ENCODE assay signal across 11 cellular contexts in the genomic region with DNA sequence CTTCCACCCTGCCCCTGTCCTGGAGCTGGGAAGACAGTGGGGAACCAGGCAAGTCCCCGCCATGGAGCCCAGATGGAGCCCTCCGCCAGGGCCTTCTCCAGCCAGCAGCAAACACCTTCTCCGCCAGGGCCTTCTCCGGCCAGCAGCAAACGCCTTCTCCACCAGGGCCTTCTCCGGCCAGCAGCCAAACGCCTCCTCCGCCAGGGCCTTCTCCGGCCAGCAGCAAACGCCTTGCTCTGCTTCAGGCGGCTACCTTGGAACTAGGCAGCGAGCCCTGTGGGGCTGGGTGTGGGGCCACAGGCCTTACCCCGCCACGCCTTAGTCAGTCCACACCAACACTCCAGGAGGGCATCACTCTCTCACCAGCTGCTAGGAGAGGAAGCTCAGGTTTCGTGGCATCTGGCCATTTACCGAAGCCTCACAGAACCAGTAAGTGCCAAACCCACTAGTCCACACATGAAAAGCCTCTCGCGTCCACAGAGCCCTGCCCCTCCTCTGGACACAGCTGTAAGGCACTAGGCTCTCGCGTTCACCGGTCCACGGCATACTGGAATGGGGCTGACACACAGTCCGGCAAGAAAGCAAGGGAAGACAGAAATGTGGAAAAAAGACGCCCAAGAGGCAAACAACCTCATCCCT. TPM values are rescaled to one million over a fixed set of nuclear protein-coding genes. Genes with fewer than 3 reads are reported as not detected.
DNase-seq lines count a peak whose midpoint lies in the region; ATAC-seq, FAIRE-seq and TF ChIP-seq lines count a peak whose summit lies in the region.
"Had no signal": no experiment of that assay in that cellular context is flagged by ENCODE, and none has a peak within 500 bp of the region (broad histone marks: within the 10 kb centered on the region; RNA-seq: fewer than 3 reads in every experiment).

No MANE protein-coding gene starts in this region.

- ATAC-seq in HG02571 (IDR thresholded peaks at IDR 0.05; ENCODE audit: unreplicated experiment), result no peak

- H3K4me1 ChIP-seq in keratinocyte (ENCODE audit: control insufficient read depth, extremely low read depth, insufficient read depth, low read length) (peaks cover 30% of the 10 kb centered on the region), tibial artery (peaks cover 0 to 91% (median 44%) of the 10 kb centered on the region in 4 donors), Karpas-422 (ENCODE audit: low read length) (no peaks in the 10 kb centered on the region)

- intact Hi-C loops in tibial artery (cut with DNase I; ENCODE audit: low total_unique reads), result no loop called here

- H3K27ac ChIP-seq in keratinocyte (ENCODE audit: control insufficient read depth, insufficient read depth, low read length), result peak overlapping the region; percentile 57
- peak overlapping the region; percentile 39 to 48 for H3K27ac ChIP-seq in tibial artery
- no peak overlapping the region for H3K27ac ChIP-seq in Karpas-422 (ENCODE audit: low read length)
- H3K27ac ChIP-seq: WERI-Rb-1 had no signal

- H3K9me1 ChIP-seq in keratinocyte (ENCODE audit: control insufficient read depth, extremely low read depth, insufficient read depth, low read length), result peaks cover 9% of the 10 kb centered on the region

- H3K27me3 ChIP-seq in keratinocyte (ENCODE audit: control insufficient read depth, extremely low read depth, insufficient read depth, low read length) (no peaks in the 10 kb centered on the region), tibial artery (no peaks in the 10 kb centered on the region), Karpas-422 (ENCODE audit: low read length) (no peaks in the 10 kb centered on the region)

- H3K4me3 ChIP-seq in keratinocyte (ENCODE audit: control insufficient read depth in 2 of 3, extremely low read depth in 1 of 3, insufficient read depth in 2 of 3, low read depth in 1 of 3, low read length in 3 of 3), result peak overlapping the region in 1 of 3 experiments; percentile 26
- no peak overlapping the region for H3K4me3 ChIP-seq in tibial artery
- no peak overlapping the region for H3K4me3 ChIP-seq in Karpas-422 (ENCODE audit: low read length)
- H3K4me3 ChIP-seq: smooth muscle cell had no signal

- FAIRE-seq in keratinocyte (lab: Jason Lieb, UNC), result peak; percentile 59
- FAIRE-seq: endometrium had no signal

- peak overlapping the region; percentile 64 for H3K4me2 ChIP-seq in keratinocyte (ENCODE audit: control insufficient read depth, extremely low read depth, insufficient read depth, low read depth, low read length)
- no peak overlapping the region for H3K4me2 ChIP-seq in Karpas-422 (ENCODE audit: low read depth, low read length, poor library complexity, severe bottlenecking)
- H3K4me2 ChIP-seq: smooth muscle cell had no signal

- dilution Hi-C loops in keratinocyte (cut with MboI; ENCODE audit: extremely low pct_ligation_motif_present, low sequenced_read_pairs), result no loop called here

- H3K9me3 ChIP-seq in keratinocyte (ENCODE audit: control insufficient read depth, low read depth, low read length) (no peaks in the 10 kb centered on the region), tibial artery (no peaks in the 10 kb centered on the region), Karpas-422 (ENCODE audit: low read length) (no peaks in the 10 kb centered on the region)

- peaks cover 52% of the 10 kb centered on the region for H4K20me1 ChIP-seq in keratinocyte (ENCODE audit: control insufficient read depth, extremely low read depth, insufficient read depth, low read length)
- peaks cover 41% of the 10 kb centered on the region for H4K20me1 ChIP-seq in Karpas-422 (ENCODE audit: insufficient read depth, low read depth, low read length)

- H3K9me2 ChIP-seq in Karpas-422 (replicated peaks; ENCODE audit: insufficient read depth, low read length), result no peaks in the 10 kb centered on the region

- H3K9ac ChIP-seq in keratinocyte (ENCODE audit: control insufficient read depth, extremely low read depth, insufficient read depth, low read length) (peak overlapping the region; percentile 62), Karpas-422 (ENCODE audit: low read length) (no peak overlapping the region)

- TF ChIP-seq CTCF in keratinocyte (optimal IDR thresholded peaks at IDR 0.05 in 1 of 3, IDR thresholded peaks at IDR 0.05 in 1 of 3, conservative IDR thresholded peaks at IDR 0.05 in 1 of 3; ENCODE audit: extremely low read depth in 1 of 3, insufficient read depth in 2 of 3, low read length in 3 of 3), result no peak
- TF ChIP-seq CTCF in tibial artery (IDR thresholded peaks at IDR 0.05), result no peak

- H2AFZ ChIP-seq in keratinocyte (ENCODE audit: control insufficient read depth, low read length) (no peak overlapping the region), Karpas-422 (ENCODE audit: low read length) (no peak overlapping the region)

- H3K36me3 ChIP-seq in keratinocyte (ENCODE audit: control insufficient read depth in 2 of 2, extremely low read depth in 1 of 2, insufficient read depth in 2 of 2, low read length in 2 of 2), result peaks cover 0 to 2% of the 10 kb centered on the region in 2 experiments
- no peaks in the 10 kb centered on the region for H3K36me3 ChIP-seq in tibial artery
- H3K36me3 ChIP-seq in Karpas-422 (ENCODE audit: insufficient read depth, low read length), result no peaks in the 10 kb centered on the region

- peaks cover 70% of the 10 kb centered on the region for H3K79me2 ChIP-seq in keratinocyte (ENCODE audit: control insufficient read depth, insufficient read depth, low read length)
- peaks cover 96% of the 10 kb centered on the region for H3K79me2 ChIP-seq in Karpas-422 (ENCODE audit: low read length)

- peak; percentile 26 to 52 for DNase-seq in NCI-H446 (lab: John Stamatoyannopoulos, UW)
- DNase-seq in NCI-H446 treated with DMSO at 0.1 percent for 48 hours (lab: John Stamatoyannopoulos, UW), result no peak
- DNase-seq in astrocyte of the hippocampus (ENCODE audit: low read depth, low spot score), result peak; percentile 56
- DNase-seq in keratinocyte (ENCODE audit: low read depth, low spot score), result no peak
- DNase-seq in tibial artery, result no peak
- no peak for DNase-seq in SIG-M5 (lab: John Stamatoyannopoulos, UW)
- DNase-seq in Karpas-422, result no peak
- DNase-seq: WERI-Rb-1 had no signal

RNA-seq across cellular contexts. Expression of a gene that starts 41.0 kb away (rescaled TPM):
- 8.2 to 13.8 TPM (median 8.3 TPM) in 3 replicates for polyA plus RNA-seq in keratinocyte
- polyA plus RNA-seq in keratinocyte (2011; ENCODE audit: low read depth), result 4.5 TPM
- 8.5 and 16.1 TPM in 2 replicates for polyA plus RNA-seq in keratinocyte (2011; cell fraction: cytosol; rRNA removed)
- 13.8 and 20.5 TPM in 2 replicates for polyA plus RNA-seq in keratinocyte (2011; cell fraction: nucleus; rRNA removed)
- polyA plus RNA-seq in keratinocyte (2012; ENCODE audit: low replicate concordance), result 12.8 and 24.9 TPM in 2 replicates
- 9.5 to 34.4 TPM (median 12.5 TPM) in 3 replicates for polyA minus RNA-seq in keratinocyte
- 55.6 TPM for polyA minus RNA-seq in keratinocyte (2011; cell fraction: cytosol; rRNA and poly(A)+ RNA removed)
- polyA minus RNA-seq in keratinocyte (2011; cell fraction: nucleus; rRNA and poly(A)+ RNA removed), result 10.5 and 11.4 TPM in 2 replicates
- 9.3 and 19.5 TPM in 2 replicates for total RNA-seq in Karpas-422 (2014; rRNA removed; shearing (Covaris generic); ENCODE audit: low replicate concordance)

Comparison
In these comparisons a context has a peak if more than half of its experiments do, and no peak if none do; other contexts are left out.
1. DNase-seq: peak in NCI-H446 (2 of 2) and astrocyte of the hippocampus (single experiment); none in NCI-H446 treated with DMSO at 0.1 percent for 48 hours (single experiment), keratinocyte (single experiment), tibial artery (0 of 2), SIG-M5 (single experiment) and Karpas-422 (single experiment).